In the genomic region with DNA sequence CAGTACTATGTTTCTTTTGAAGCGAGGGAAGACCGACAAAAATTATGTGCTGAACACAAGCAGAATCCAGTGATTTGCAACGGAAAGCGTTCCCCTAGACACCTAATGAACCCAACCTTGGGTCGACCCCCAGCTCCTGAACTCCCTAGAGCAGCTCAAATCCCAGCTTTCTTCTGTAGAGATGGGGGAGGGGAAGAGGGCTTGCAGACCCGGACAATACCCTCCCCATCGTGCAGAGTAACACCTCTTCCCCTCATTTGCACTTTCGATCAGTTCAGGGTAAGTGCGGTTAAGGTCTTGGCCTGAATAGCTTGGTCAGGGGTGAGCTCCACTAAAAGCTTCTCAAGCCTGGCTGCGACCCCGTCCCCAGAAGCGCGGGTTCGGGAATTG, we compare ENCODE assay signal across 8 cellular contexts.
A peak's percentile ranks its signal among the peaks of the same experiment; 100 is the strongest.
DNase-seq lines count a peak whose midpoint lies in the region; ATAC-seq and TF ChIP-seq lines count a peak whose summit lies in the region.

No MANE protein-coding gene starts in this region.

- no peak for TF ChIP-seq CTCF in AG10803 (conservative IDR thresholded peaks at IDR 0.05; ENCODE audit: low read length)
- TF ChIP-seq CTCF in Loucy (conservative IDR thresholded peaks at IDR 0.05; ENCODE audit: low read length): no peak

- peak overlapping the region; percentile 99 for H3K4me3 Mint-ChIP-seq in dendritic cell treated with granulocyte-macrophage colony-stimulating factor and Interleukin-4, amounts not matched to agents 40 ng/mL and 50 ng/mL, for 4 days

- H3K9ac ChIP-seq in Loucy (ENCODE audit: low read depth, low read length, poor library complexity, severe bottlenecking) (peak overlapping the region; percentile 60), mucosa of stomach (ENCODE audit: low read length) (peak overlapping the region; percentile 71)

- peak overlapping the region; percentile 99 for H2AFZ ChIP-seq in Loucy (ENCODE audit: low read length)

- H3K27ac Mint-ChIP-seq in dendritic cell treated with granulocyte-macrophage colony-stimulating factor and Interleukin-4, amounts not matched to agents 40 ng/mL and 50 ng/mL, for 4 days: peak overlapping the region; percentile 86

- H3K9me3 ChIP-seq in Loucy (ENCODE audit: insufficient read depth, low read depth, low read length) (no peaks in the 10 kb centered on the region), mucosa of stomach (ENCODE audit: control insufficient read depth, low read length) (no peaks in the 10 kb centered on the region)

- H3K27me3 Mint-ChIP-seq in dendritic cell treated with granulocyte-macrophage colony-stimulating factor and Interleukin-4, amounts not matched to agents 40 ng/mL and 50 ng/mL, for 4 days: peaks cover 19% of the 10 kb centered on the region

- ATAC-seq in GM21367 (IDR thresholded peaks at IDR 0.05; ENCODE audit: unreplicated experiment) (peak; percentile 1), HG03025 (IDR thresholded peaks at IDR 0.05; ENCODE audit: low FRiP score, unreplicated experiment) (no peak)

- H3K4me2 ChIP-seq in Loucy (ENCODE audit: low read depth, low read length, poor library complexity, severe bottlenecking): peak overlapping the region; percentile 88

- H3K27me3 ChIP-seq in Loucy (ENCODE audit: insufficient read depth, low read length, poor library complexity, severe bottlenecking): peaks cover 18% of the 10 kb centered on the region
- H3K27me3 ChIP-seq in mucosa of stomach (ENCODE audit: control insufficient read depth, insufficient read depth, low read length): no peaks in the 10 kb centered on the region

- peaks cover 21% of the 10 kb centered on the region for H3K4me1 Mint-ChIP-seq in dendritic cell treated with granulocyte-macrophage colony-stimulating factor and Interleukin-4, amounts not matched to agents 40 ng/mL and 50 ng/mL, for 4 days (ENCODE audit: low read depth)

- H3K9me2 ChIP-seq in Loucy (replicated peaks; ENCODE audit: low read depth, low read length): no peaks in the 10 kb centered on the region

- H3K36me3 Mint-ChIP-seq in dendritic cell treated with granulocyte-macrophage colony-stimulating factor and Interleukin-4, amounts not matched to agents 40 ng/mL and 50 ng/mL, for 4 days (ENCODE audit: low read depth): peaks cover 12% of the 10 kb centered on the region

- no peaks in the 10 kb centered on the region for H3K79me2 ChIP-seq in Loucy (ENCODE audit: insufficient read depth, low read length)

- H3K4me3 ChIP-seq in AG10803 (ENCODE audit: low read length) (peak overlapping the region; percentile 92), Loucy (ENCODE audit: low read length, poor library complexity, severe bottlenecking) (peak overlapping the region; percentile 85), mucosa of stomach (ENCODE audit: low read length) (peak overlapping the region; percentile 81)

- H3K4me1 ChIP-seq in Loucy (ENCODE audit: insufficient read depth, low read length, poor library complexity, severe bottlenecking): peaks cover 25% of the 10 kb centered on the region
- no peaks in the 10 kb centered on the region for H3K4me1 ChIP-seq in mucosa of stomach (ENCODE audit: control insufficient read depth, insufficient read depth, low read length)

- H3K9me3 Mint-ChIP-seq in dendritic cell treated with granulocyte-macrophage colony-stimulating factor and Interleukin-4, amounts not matched to agents 40 ng/mL and 50 ng/mL, for 4 days: no peaks in the 10 kb centered on the region

- H4K20me1 ChIP-seq in Loucy (ENCODE audit: insufficient read depth, low read length, poor library complexity, severe bottlenecking): no peaks in the 10 kb centered on the region

- intact Hi-C loops in dendritic cell treated with granulocyte-macrophage colony-stimulating factor and Interleukin-4, amounts not matched to agents 40 ng/mL and 50 ng/mL, for 4 days (cut with micrococcal nuclease): loop anchor here (1.0 to 10.0 kb wide), 2 partner anchors 368 to 1152 kb away; a partner anchor contains a TSS

- no peaks in the 10 kb centered on the region for H3K36me3 ChIP-seq in Loucy (ENCODE audit: insufficient read depth, low read length)
- no peaks in the 10 kb centered on the region for H3K36me3 ChIP-seq in mucosa of stomach (ENCODE audit: control insufficient read depth, insufficient read depth, low read length)

- H3F3A ChIP-seq in Loucy (ENCODE audit: low read depth): no peaks in the 10 kb centered on the region

- DNase-seq in AG10803 (ENCODE audit: low read depth): no peak
- no peak for DNase-seq in SKM-1 (lab: John Stamatoyannopoulos, UW; ENCODE audit: unreplicated experiment)
- no peak for DNase-seq in activated CD4-positive, CD25-positive, alpha-beta regulatory T cell treated with anti-CD3 and anti-CD28 coated beads, Interleukin-2, amount 50 U/mL, for 72 hours
